2 cellular contexts compared by ENCODE assay signal in the genomic region with DNA sequence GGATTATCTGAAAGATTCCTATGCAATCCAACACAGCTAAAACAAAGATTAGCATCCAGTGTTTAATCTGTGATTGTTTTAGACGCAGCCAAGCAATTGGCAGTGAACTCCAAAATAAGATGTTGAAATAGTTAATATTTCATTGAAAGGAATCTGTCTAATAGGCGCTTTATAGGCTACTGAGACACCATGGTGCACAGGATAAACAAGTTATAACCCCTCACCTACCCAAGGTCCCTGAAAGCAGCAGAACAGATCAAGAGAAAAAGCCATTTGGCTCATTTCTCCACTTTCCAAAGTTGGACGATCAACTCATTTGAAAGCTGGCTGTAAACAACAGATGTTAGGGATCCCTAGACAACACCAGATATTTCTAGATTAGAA.
TF ChIP-seq lines count a peak whose summit lies in the region.

No MANE protein-coding gene starts in this region.

TF ChIP-seq in liver, 16 proteins besides CTCF, POLR2A, EP300 and RAD21:
- TF ChIP-seq YY1 (IDR thresholded peaks at IDR 0.05) (peak; percentile 13), HNF4G (IDR thresholded peaks at IDR 0.05) (no peak), JUND (IDR thresholded peaks at IDR 0.05) (no peak), EGR1 (IDR thresholded peaks at IDR 0.05; ENCODE audit: low read depth in 2 of 2) (no peak), FOXA2 (IDR thresholded peaks at IDR 0.05) (peak; percentile 15), NR2F2 (IDR thresholded peaks at IDR 0.05) (no peak), TAF1 (conservative IDR thresholded peaks at IDR 0.05) (no peak), GABPA (IDR thresholded peaks at IDR 0.05 in 1 of 2, conservative IDR thresholded peaks at IDR 0.05 in 1 of 2) (peak in 1 of 2 donors; percentile 21), FOXA1 (IDR thresholded peaks at IDR 0.05) (no peak), RXRA (IDR thresholded peaks at IDR 0.05) (peak; percentile 26 to 40), SP1 (IDR thresholded peaks at IDR 0.05) (peak; percentile 50), HNF4A (conservative IDR thresholded peaks at IDR 0.05) (peak in 1 of 2 donors; percentile 18)
- TF ChIP-seq, protein P1, sequence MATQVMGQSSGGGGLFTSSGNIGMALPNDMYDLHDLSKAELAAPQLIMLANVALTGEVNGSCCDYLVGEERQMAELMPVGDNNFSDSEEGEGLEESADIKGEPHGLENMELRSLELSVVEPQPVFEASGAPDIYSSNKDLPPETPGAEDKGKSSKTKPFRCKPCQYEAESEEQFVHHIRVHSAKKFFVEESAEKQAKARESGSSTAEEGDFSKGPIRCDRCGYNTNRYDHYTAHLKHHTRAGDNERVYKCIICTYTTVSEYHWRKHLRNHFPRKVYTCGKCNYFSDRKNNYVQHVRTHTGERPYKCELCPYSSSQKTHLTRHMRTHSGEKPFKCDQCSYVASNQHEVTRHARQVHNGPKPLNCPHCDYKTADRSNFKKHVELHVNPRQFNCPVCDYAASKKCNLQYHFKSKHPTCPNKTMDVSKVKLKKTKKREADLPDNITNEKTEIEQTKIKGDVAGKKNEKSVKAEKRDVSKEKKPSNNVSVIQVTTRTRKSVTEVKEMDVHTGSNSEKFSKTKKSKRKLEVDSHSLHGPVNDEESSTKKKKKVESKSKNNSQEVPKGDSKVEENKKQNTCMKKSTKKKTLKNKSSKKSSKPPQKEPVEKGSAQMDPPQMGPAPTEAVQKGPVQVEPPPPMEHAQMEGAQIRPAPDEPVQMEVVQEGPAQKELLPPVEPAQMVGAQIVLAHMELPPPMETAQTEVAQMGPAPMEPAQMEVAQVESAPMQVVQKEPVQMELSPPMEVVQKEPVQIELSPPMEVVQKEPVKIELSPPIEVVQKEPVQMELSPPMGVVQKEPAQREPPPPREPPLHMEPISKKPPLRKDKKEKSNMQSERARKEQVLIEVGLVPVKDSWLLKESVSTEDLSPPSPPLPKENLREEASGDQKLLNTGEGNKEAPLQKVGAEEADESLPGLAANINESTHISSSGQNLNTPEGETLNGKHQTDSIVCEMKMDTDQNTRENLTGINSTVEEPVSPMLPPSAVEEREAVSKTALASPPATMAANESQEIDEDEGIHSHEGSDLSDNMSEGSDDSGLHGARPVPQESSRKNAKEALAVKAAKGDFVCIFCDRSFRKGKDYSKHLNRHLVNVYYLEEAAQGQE (IDR thresholded peaks at IDR 0.05) = no peak
- TF ChIP-seq, protein P2, sequence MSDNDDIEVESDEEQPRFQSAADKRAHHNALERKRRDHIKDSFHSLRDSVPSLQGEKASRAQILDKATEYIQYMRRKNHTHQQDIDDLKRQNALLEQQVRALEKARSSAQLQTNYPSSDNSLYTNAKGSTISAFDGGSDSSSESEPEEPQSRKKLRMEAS (IDR thresholded peaks at IDR 0.05) = no peak
- TF ChIP-seq, protein P3, sequence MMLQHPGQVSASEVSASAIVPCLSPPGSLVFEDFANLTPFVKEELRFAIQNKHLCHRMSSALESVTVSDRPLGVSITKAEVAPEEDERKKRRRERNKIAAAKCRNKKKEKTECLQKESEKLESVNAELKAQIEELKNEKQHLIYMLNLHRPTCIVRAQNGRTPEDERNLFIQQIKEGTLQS (IDR thresholded peaks at IDR 0.05) = no peak
- TF ChIP-seq, protein P4, sequence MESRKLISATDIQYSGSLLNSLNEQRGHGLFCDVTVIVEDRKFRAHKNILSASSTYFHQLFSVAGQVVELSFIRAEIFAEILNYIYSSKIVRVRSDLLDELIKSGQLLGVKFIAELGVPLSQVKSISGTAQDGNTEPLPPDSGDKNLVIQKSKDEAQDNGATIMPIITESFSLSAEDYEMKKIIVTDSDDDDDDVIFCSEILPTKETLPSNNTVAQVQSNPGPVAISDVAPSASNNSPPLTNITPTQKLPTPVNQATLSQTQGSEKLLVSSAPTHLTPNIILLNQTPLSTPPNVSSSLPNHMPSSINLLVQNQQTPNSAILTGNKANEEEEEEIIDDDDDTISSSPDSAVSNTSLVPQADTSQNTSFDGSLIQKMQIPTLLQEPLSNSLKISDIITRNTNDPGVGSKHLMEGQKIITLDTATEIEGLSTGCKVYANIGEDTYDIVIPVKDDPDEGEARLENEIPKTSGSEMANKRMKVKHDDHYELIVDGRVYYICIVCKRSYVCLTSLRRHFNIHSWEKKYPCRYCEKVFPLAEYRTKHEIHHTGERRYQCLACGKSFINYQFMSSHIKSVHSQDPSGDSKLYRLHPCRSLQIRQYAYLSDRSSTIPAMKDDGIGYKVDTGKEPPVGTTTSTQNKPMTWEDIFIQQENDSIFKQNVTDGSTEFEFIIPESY (IDR thresholded peaks at IDR 0.05) = no peak

TF ChIP-seq in HepG2, 621 proteins besides CTCF, POLR2A, EP300 and RAD21:
- TF ChIP-seq, protein P5, sequence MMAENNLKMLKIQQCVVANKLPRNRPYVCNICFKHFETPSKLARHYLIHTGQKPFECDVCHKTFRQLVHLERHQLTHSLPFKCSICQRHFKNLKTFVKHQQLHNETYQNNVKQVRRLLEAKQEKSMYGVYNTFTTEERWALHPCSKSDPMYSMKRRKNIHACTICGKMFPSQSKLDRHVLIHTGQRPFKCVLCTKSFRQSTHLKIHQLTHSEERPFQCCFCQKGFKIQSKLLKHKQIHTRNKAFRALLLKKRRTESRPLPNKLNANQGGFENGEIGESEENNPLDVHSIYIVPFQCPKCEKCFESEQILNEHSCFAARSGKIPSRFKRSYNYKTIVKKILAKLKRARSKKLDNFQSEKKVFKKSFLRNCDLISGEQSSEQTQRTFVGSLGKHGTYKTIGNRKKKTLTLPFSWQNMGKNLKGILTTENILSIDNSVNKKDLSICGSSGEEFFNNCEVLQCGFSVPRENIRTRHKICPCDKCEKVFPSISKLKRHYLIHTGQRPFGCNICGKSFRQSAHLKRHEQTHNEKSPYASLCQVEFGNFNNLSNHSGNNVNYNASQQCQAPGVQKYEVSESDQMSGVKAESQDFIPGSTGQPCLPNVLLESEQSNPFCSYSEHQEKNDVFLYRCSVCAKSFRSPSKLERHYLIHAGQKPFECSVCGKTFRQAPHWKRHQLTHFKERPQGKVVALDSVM (CRISPR knock-in tag; IDR thresholded peaks at IDR 0.05) = no peak
- no peak for TF ChIP-seq ZSCAN21 (CRISPR knock-in tag; IDR thresholded peaks at IDR 0.05; ENCODE audit: borderline replicate concordance)
- TF ChIP-seq, protein P6, sequence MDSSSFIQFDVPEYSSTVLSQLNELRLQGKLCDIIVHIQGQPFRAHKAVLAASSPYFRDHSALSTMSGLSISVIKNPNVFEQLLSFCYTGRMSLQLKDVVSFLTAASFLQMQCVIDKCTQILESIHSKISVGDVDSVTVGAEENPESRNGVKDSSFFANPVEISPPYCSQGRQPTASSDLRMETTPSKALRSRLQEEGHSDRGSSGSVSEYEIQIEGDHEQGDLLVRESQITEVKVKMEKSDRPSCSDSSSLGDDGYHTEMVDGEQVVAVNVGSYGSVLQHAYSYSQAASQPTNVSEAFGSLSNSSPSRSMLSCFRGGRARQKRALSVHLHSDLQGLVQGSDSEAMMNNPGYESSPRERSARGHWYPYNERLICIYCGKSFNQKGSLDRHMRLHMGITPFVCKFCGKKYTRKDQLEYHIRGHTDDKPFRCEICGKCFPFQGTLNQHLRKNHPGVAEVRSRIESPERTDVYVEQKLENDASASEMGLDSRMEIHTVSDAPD (CRISPR knock-in tag; IDR thresholded peaks at IDR 0.05) = no peak
- TF ChIP-seq SYNCRIP (IDR thresholded peaks at IDR 0.05; ENCODE audit: insufficient read depth, low read depth, low read length) = no peak
- no peak for TF ChIP-seq ZNF558 (CRISPR knock-in tag; IDR thresholded peaks at IDR 0.05; ENCODE audit: borderline replicate concordance)
- TF ChIP-seq, protein P7, sequence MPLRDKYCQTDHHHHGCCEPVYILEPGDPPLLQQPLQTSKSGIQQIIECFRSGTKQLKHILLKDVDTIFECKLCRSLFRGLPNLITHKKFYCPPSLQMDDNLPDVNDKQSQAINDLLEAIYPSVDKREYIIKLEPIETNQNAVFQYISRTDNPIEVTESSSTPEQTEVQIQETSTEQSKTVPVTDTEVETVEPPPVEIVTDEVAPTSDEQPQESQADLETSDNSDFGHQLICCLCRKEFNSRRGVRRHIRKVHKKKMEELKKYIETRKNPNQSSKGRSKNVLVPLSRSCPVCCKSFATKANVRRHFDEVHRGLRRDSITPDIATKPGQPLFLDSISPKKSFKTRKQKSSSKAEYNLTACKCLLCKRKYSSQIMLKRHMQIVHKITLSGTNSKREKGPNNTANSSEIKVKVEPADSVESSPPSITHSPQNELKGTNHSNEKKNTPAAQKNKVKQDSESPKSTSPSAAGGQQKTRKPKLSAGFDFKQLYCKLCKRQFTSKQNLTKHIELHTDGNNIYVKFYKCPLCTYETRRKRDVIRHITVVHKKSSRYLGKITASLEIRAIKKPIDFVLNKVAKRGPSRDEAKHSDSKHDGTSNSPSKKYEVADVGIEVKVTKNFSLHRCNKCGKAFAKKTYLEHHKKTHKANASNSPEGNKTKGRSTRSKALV (CRISPR knock-in tag; IDR thresholded peaks at IDR 0.05) = no peak
- no peak for TF ChIP-seq ZSCAN30 (CRISPR knock-in tag; IDR thresholded peaks at IDR 0.05)
- TF ChIP-seq, protein P8, sequence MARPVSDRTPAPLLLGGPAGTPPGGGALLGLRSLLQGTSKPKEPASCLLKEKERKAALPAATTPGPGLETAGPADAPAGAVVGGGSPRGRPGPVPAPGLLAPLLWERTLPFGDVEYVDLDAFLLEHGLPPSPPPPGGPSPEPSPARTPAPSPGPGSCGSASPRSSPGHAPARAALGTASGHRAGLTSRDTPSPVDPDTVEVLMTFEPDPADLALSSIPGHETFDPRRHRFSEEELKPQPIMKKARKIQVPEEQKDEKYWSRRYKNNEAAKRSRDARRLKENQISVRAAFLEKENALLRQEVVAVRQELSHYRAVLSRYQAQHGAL (CRISPR knock-in tag; IDR thresholded peaks at IDR 0.05; ENCODE audit: not compliant biosample characterization) = no peak
- TF ChIP-seq ESRRA (CRISPR knock-in tag; IDR thresholded peaks at IDR 0.05; ENCODE audit: low read depth) = no peak
- TF ChIP-seq, protein P9, sequence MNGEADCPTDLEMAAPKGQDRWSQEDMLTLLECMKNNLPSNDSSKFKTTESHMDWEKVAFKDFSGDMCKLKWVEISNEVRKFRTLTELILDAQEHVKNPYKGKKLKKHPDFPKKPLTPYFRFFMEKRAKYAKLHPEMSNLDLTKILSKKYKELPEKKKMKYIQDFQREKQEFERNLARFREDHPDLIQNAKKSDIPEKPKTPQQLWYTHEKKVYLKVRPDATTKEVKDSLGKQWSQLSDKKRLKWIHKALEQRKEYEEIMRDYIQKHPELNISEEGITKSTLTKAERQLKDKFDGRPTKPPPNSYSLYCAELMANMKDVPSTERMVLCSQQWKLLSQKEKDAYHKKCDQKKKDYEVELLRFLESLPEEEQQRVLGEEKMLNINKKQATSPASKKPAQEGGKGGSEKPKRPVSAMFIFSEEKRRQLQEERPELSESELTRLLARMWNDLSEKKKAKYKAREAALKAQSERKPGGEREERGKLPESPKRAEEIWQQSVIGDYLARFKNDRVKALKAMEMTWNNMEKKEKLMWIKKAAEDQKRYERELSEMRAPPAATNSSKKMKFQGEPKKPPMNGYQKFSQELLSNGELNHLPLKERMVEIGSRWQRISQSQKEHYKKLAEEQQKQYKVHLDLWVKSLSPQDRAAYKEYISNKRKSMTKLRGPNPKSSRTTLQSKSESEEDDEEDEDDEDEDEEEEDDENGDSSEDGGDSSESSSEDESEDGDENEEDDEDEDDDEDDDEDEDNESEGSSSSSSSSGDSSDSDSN (CRISPR knock-in tag; IDR thresholded peaks at IDR 0.05) = no peak
